11 cellular contexts compared by ENCODE assay signal in the genomic region with DNA sequence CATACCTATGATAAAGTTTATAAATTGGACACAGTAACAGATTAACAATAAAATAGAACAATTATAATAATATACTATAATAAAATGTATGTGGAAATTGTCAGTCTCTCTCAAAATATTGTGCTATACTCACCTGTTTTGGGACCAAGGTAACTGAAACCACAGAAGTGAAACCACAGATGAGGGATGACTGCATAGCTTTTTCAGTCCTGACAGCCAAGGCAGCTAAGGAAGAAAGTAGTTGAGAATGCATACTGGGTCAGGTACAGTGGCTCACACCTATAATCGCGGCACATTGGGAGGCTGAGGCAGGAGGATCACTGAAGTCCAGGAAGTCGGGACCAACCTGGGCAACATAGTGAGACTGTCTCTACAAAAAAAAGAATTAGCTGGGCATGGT. TPM values are rescaled to one million over a fixed set of nuclear protein-coding genes. Genes with fewer than 3 reads are reported as not detected.
DNase-seq lines count a peak whose midpoint lies in the region; ATAC-seq and TF ChIP-seq lines count a peak whose summit lies in the region.
"Had no signal": no experiment of that assay in that cellular context is flagged by ENCODE, and none has a peak within 500 bp of the region (broad histone marks: within the 10 kb centered on the region; RNA-seq: fewer than 3 reads in every experiment).

No MANE protein-coding gene starts in this region.

- no peak overlapping the region for H3K9ac ChIP-seq in smooth muscle cell (ENCODE audit: low read depth)

- H3K4me2 ChIP-seq in smooth muscle cell, result no peak overlapping the region

- no peaks in the 10 kb centered on the region for H3K27me3 ChIP-seq in smooth muscle cell (ENCODE audit: low read depth)

- no peak overlapping the region for H3K4me3 Mint-ChIP-seq in activated naive CD8-positive, alpha-beta T cell treated with anti-CD3 and anti-CD28 coated beads, Interleukin-2, amount 10 ng/mL, durations not matched to agents 7 days and 5 days

- peaks cover 14% of the 10 kb centered on the region for H3K36me3 ChIP-seq in smooth muscle cell (ENCODE audit: low read depth)

- DNase-seq in activated naive CD8-positive, alpha-beta T cell treated with anti-CD3 and anti-CD28 coated beads, Interleukin-2, amount 10 ng/mL, durations not matched to agents 7 days and 5 days, result no peak
- DNase-seq in T1000 (lab: John Stamatoyannopoulos, UW) (no peak), smooth muscle cell (lab: John Stamatoyannopoulos, UW; ENCODE audit: unreplicated experiment) (no peak), DMS153 treated with DMSO at 0.1 percent for 48 hours (lab: John Stamatoyannopoulos, UW; ENCODE audit: unreplicated experiment) (no peak)
- DNase-seq: occipital lobe; Right ventricle myocardium superior; stimulated activated CD4-positive, alpha-beta T cell treated with anti-CD3 and anti-CD28 coated beads, Interleukin-1b, Interleukin-23, amount 100 ng/mL, for 48 hours; substantia nigra had no signal

- peaks cover 43% of the 10 kb centered on the region for H3K4me1 Mint-ChIP-seq in activated naive CD8-positive, alpha-beta T cell treated with anti-CD3 and anti-CD28 coated beads, Interleukin-2, amount 10 ng/mL, durations not matched to agents 7 days and 5 days

- WGBS in smooth muscle cell (ENCODE audit: low lambda C conversion rate), result 96% methylated on average over 3 of the region's 3 CpGs

- no peaks in the 10 kb centered on the region for H3K27me3 Mint-ChIP-seq in activated naive CD8-positive, alpha-beta T cell treated with anti-CD3 and anti-CD28 coated beads, Interleukin-2, amount 10 ng/mL, durations not matched to agents 7 days and 5 days

- H4K20me1 ChIP-seq in smooth muscle cell (ENCODE audit: low read depth), result peaks cover 13% of the 10 kb centered on the region

- H3K36me3 Mint-ChIP-seq in activated naive CD8-positive, alpha-beta T cell treated with anti-CD3 and anti-CD28 coated beads, Interleukin-2, amount 10 ng/mL, durations not matched to agents 7 days and 5 days, result peaks cover 32% of the 10 kb centered on the region

- H2AFZ ChIP-seq in smooth muscle cell (ENCODE audit: low read depth), result no peak overlapping the region

- H3F3A ChIP-seq in smooth muscle cell (ENCODE audit: low read depth), result peaks cover 4% of the 10 kb centered on the region

- H3K27ac Mint-ChIP-seq in activated naive CD8-positive, alpha-beta T cell treated with anti-CD3 and anti-CD28 coated beads, Interleukin-2, amount 10 ng/mL, durations not matched to agents 7 days and 5 days, result peak overlapping the region; percentile 73

- no peaks in the 10 kb centered on the region for H3K4me1 ChIP-seq in smooth muscle cell (ENCODE audit: low read depth)

- H3K9me3 ChIP-seq in smooth muscle cell (replicated peaks; ENCODE audit: low read depth), result no peaks in the 10 kb centered on the region

- TF ChIP-seq CTCF in smooth muscle cell (IDR thresholded peaks at IDR 0.05; ENCODE audit: borderline replicate concordance, insufficient read depth, poor library complexity, severe bottlenecking), result no peak

- no peak overlapping the region for H3K4me3 ChIP-seq in smooth muscle cell

- ATAC-seq in GM18868 (IDR thresholded peaks at IDR 0.05; ENCODE audit: unreplicated experiment) (peak; percentile 88), GM21515 (IDR thresholded peaks at IDR 0.05; ENCODE audit: unreplicated experiment) (peak; percentile 82), HG03135 (IDR thresholded peaks at IDR 0.05; ENCODE audit: unreplicated experiment) (peak; percentile 60)
- peak; percentile 46 for ATAC-seq in activated naive CD8-positive, alpha-beta T cell treated with anti-CD3 and anti-CD28 coated beads, Interleukin-2, amount 10 ng/mL, durations not matched to agents 7 days and 5 days (ENCODE audit: low read depth)

- H3K27ac ChIP-seq in smooth muscle cell (ENCODE audit: low read depth), result no peak overlapping the region

- H3K9me3 Mint-ChIP-seq in activated naive CD8-positive, alpha-beta T cell treated with anti-CD3 and anti-CD28 coated beads, Interleukin-2, amount 10 ng/mL, durations not matched to agents 7 days and 5 days, result no peaks in the 10 kb centered on the region

- POLR2A ChIA-PET in activated naive CD8-positive, alpha-beta T cell treated with anti-CD3 and anti-CD28 coated beads, Interleukin-2, amount 10 ng/mL, durations not matched to agents 7 days and 5 days (lab: Charles Lee), result interaction anchor here (0.5 to 2.0 kb wide), 5 partner anchors 9 to 106 kb away, joined by 3 to 5 read pairs (median 3); partner anchors contain the start of genes DCP2, REEP5 and SRP19

- peaks cover 7% of the 10 kb centered on the region for H3K79me2 ChIP-seq in smooth muscle cell (ENCODE audit: low read depth)

RNA-seq across cellular contexts. Expression of gene SRP19, which starts 8.9 kb away (rescaled TPM):
- 10 to 100 TPM; 51.2 to 57.0 TPM for total RNA-seq in activated naive CD8-positive, alpha-beta T cell treated with anti-CD3 and anti-CD28 coated beads, Interleukin-2, amount 10 ng/mL, durations not matched to agents 7 days and 5 days
- 157 and 170 TPM in 2 replicates for total RNA-seq in smooth muscle cell
- 164 and 167 TPM in 2 replicates for polyA plus RNA-seq in smooth muscle cell

RNA-seq across cellular contexts. Expression of gene REEP5, which starts 52.1 kb away (rescaled TPM):
- 10 to 100 TPM; 59.0 to 65.8 TPM for total RNA-seq in activated naive CD8-positive, alpha-beta T cell treated with anti-CD3 and anti-CD28 coated beads, Interleukin-2, amount 10 ng/mL, durations not matched to agents 7 days and 5 days
- 46.8 and 59.0 TPM in 2 replicates for total RNA-seq in smooth muscle cell
- polyA plus RNA-seq in smooth muscle cell, result 178 and 215 TPM in 2 replicates
